In genomic region chr14:100568164-100568997, GRCh38 we compare ENCODE assay signal across 10 cellular contexts. TPM values are rescaled to one million over a fixed set of nuclear protein-coding genes. Genes with fewer than 3 reads are reported as not detected.
DNase-seq lines count a peak whose midpoint lies in the region; ATAC-seq and TF ChIP-seq lines count a peak whose summit lies in the region.
"Had no signal": no experiment of that assay in that cellular context is flagged by ENCODE, and none has a peak within 500 bp of the region (broad histone marks: within the 10 kb centered on the region; RNA-seq: fewer than 3 reads in every experiment).

No MANE protein-coding gene starts in this region.

- H3F3A ChIP-seq in neural progenitor cell (ENCODE audit: low read depth) = peaks cover 16% of the 10 kb centered on the region

- peak overlapping the region; percentile 99 for H3K4me2 ChIP-seq in neural progenitor cell

- H4K20me1 ChIP-seq in neural progenitor cell (ENCODE audit: low read depth) = no peaks in the 10 kb centered on the region

- H3K4me1 ChIP-seq in HUES64 (ENCODE audit: insufficient read depth, low read length) = peaks cover 11% of the 10 kb centered on the region
- peaks cover 16% of the 10 kb centered on the region for H3K4me1 ChIP-seq in ectodermal cell (ENCODE audit: control insufficient read depth, insufficient read depth, low read length)
- H3K4me1 ChIP-seq in neural progenitor cell = peaks cover 29% of the 10 kb centered on the region

- H3K27me3 Mint-ChIP-seq in neural progenitor cell (ENCODE audit: insufficient read depth, low read depth) = peaks cover 49% of the 10 kb centered on the region

- no peaks in the 10 kb centered on the region for H3K9me3 Mint-ChIP-seq in neural progenitor cell

- peak overlapping the region; percentile 68 for H3K4me3 Mint-ChIP-seq in neural progenitor cell

- no peak for ATAC-seq in HG03045 (IDR thresholded peaks at IDR 0.05; ENCODE audit: unreplicated experiment)
- ATAC-seq in GM18868 (IDR thresholded peaks at IDR 0.05; ENCODE audit: unreplicated experiment) = no peak
- ATAC-seq in GM21390 (IDR thresholded peaks at IDR 0.05; ENCODE audit: unreplicated experiment) = no peak

- H3K36me3 ChIP-seq in HUES64 (ENCODE audit: insufficient read depth, low read length) (no peaks in the 10 kb centered on the region), ectodermal cell (ENCODE audit: control insufficient read depth, insufficient read depth, low read length) (no peaks in the 10 kb centered on the region), neural progenitor cell (no peaks in the 10 kb centered on the region)

- POLR2A ChIA-PET in RWPE1 (lab: Yijun Ruan, JAX; ENCODE audit: low non-redundant PET) = no interaction called here

- H3K27me3 ChIP-seq in HUES64 (ENCODE audit: insufficient read depth, low read length) = peaks cover 70% of the 10 kb centered on the region
- peaks cover 53% of the 10 kb centered on the region for H3K27me3 ChIP-seq in ectodermal cell (ENCODE audit: control insufficient read depth, insufficient read depth, low read length, poor library complexity, severe bottlenecking)
- H3K27me3 ChIP-seq in neural progenitor cell = peaks cover 59% of the 10 kb centered on the region

- H3K4me3 ChIP-seq in HUES64 (ENCODE audit: low read length) (peak overlapping the region; percentile 63), ectodermal cell (ENCODE audit: insufficient read depth, low read depth, low read length) (peak overlapping the region; percentile 42), neural progenitor cell (peak overlapping the region; percentile 67)

- H3K27ac Mint-ChIP-seq in neural progenitor cell = no peak overlapping the region

- H3K9me3 ChIP-seq in HUES64 (ENCODE audit: insufficient read depth, low read depth, low read length) = no peaks in the 10 kb centered on the region
- H3K9me3 ChIP-seq in ectodermal cell (ENCODE audit: control insufficient read depth, low read length) = no peaks in the 10 kb centered on the region
- H3K9me3 ChIP-seq in neural progenitor cell (ENCODE audit: low read depth) = no peaks in the 10 kb centered on the region

- H3K4me1 Mint-ChIP-seq in neural progenitor cell = peaks cover 27% of the 10 kb centered on the region

- no peaks in the 10 kb centered on the region for H3K79me2 ChIP-seq in neural progenitor cell (ENCODE audit: low read depth)

- H3K36me3 Mint-ChIP-seq in neural progenitor cell = no peaks in the 10 kb centered on the region

- no peak overlapping the region for H2AFZ ChIP-seq in neural progenitor cell (replicated peaks)

- H3K27ac ChIP-seq in HUES64 (ENCODE audit: low read depth, low read length) = no peak overlapping the region
- no peak overlapping the region for H3K27ac ChIP-seq in ectodermal cell (ENCODE audit: insufficient read depth, low read depth, low read length, poor library complexity, severe bottlenecking)
- H3K27ac ChIP-seq in neural progenitor cell = no peak overlapping the region
- no peak overlapping the region for H3K27ac ChIP-seq in RWPE1

- peak; percentile 82 for DNase-seq in 8988T
- DNase-seq in neural progenitor cell (ENCODE audit: low spot score) = peak; percentile 71
- DNase-seq in RWPE1 (ENCODE audit: low spot score) = no peak
- DNase-seq: NCI-H2029 treated with DMSO at 0.1 percent for 48 hours; stimulated activated CD4-positive, alpha-beta T cell treated with anti-CD3 and anti-CD28 coated beads, Interleukin-1b, Interleukin-23, amount 100 ng/mL, for 48 hours had no signal

- no peak for TF ChIP-seq CTCF in neural progenitor cell (IDR thresholded peaks at IDR 0.05)
- no peak for TF ChIP-seq CTCF in RWPE1 (conservative IDR thresholded peaks at IDR 0.05; ENCODE audit: low read depth)

- under 1% methylated on average over 100 of the region's 100 CpGs for WGBS in HUES64
- 0% methylated on average over 100 of the region's 100 CpGs for WGBS in ectodermal cell, 2 experiments

- CTCF ChIA-PET in RWPE1 (lab: Yijun Ruan, JAX) = interaction anchor here (0.6 to 1.0 kb wide), 2 partner anchors 78 to 416 kb away, joined by 4 read pairs; no protein-coding TSS in a partner anchor

- H3K9ac ChIP-seq in HUES64 (ENCODE audit: low read depth, low read length) = no peak overlapping the region
- no peak overlapping the region for H3K9ac ChIP-seq in neural progenitor cell

RNA-seq across cellular contexts. Expression of gene BEGAIN, which starts 18.8 kb away (rescaled TPM):
- 0.95 TPM for polyA plus RNA-seq in HUES64 (2013, experiment 1 of 2)
- 1.7 TPM for polyA plus RNA-seq in HUES64 (2013, experiment 2 of 2)
- 1.6 TPM for polyA plus RNA-seq in ectodermal cell (2013, experiment 1 of 4)
- 1.5 TPM for polyA plus RNA-seq in ectodermal cell (2013, experiment 2 of 4)
- 1.4 TPM for polyA plus RNA-seq in ectodermal cell (2013, experiment 3 of 4)
- polyA plus RNA-seq in ectodermal cell (2013, experiment 4 of 4) = 1.2 TPM
- 4.0 and 13.4 TPM in 2 replicates for total RNA-seq in neural progenitor cell (ENCODE audit: low replicate concordance)
